ENCODE assay signal across 8 cellular contexts in genomic region chrX:71300495-71300894, GRCh38. TPM values are rescaled to one million over a fixed set of nuclear protein-coding genes. Genes with fewer than 3 reads are reported as not detected.
DNase-seq lines count a peak whose midpoint lies in the region; ATAC-seq, FAIRE-seq and TF ChIP-seq lines count a peak whose summit lies in the region.
"Not testable (repeated sequence)": the region's sequence is repeated elsewhere in the genome, so short reads cannot be mapped to it uniquely, and the experiment has no call there.

No MANE protein-coding gene starts in this region.

- not testable (repeated sequence) for H3K14ac ChIP-seq in IMR-90 (replicated peaks; ENCODE audit: low read depth, low read length); H1 (ENCODE audit: insufficient read length)

- not testable (repeated sequence) for H2BK20ac ChIP-seq in IMR-90 (ENCODE audit: low read depth, low read length); H1 (ENCODE audit: low read length)

- not testable (repeated sequence) for TF ChIP-seq RAD21 in IMR-90 (IDR thresholded peaks at IDR 0.05; ENCODE audit: low read length); GM12878 (IDR thresholded peaks at IDR 0.05; ENCODE audit: insufficient read depth, low read depth, low read length); H1 (IDR thresholded peaks at IDR 0.05 in 1 of 2, conservative IDR thresholded peaks at IDR 0.05 in 1 of 2; ENCODE audit: low read depth in 2 of 2, low read length in 2 of 2)

- POLR2A ChIA-PET in IMR-90 (lab: Charles Lee; ENCODE audit: unreplicated experiment), result not testable (repeated sequence)
- POLR2A ChIA-PET in GM12878 (lab: Charles Lee) (interaction anchor here (0.5 kb wide), 1 partner anchor 513 kb away, joined by 3 read pairs; no protein-coding TSS in a partner anchor), H1 (lab: Charles Lee; ENCODE audit: partially characterized antibody) (interaction anchor here (0.6 to 18.0 kb wide), 5 partner anchors 11 to 66 kb away, joined by 3 to 215 read pairs (median 4); partner anchors contain the start of genes NONO and TAF1)

- not testable (repeated sequence) for H3K23me2 ChIP-seq in H1 (ENCODE audit: low read depth, low read length)

- TF ChIP-seq POLR2A in GM12891 (IDR thresholded peaks at IDR 0.05; ENCODE audit: low read depth, low read length); IMR-90 (IDR thresholded peaks at IDR 0.05; ENCODE audit: low read depth, low read length); GM12878 (IDR thresholded peaks at IDR 0.05; ENCODE audit: low read depth, low read length); H1 (IDR thresholded peaks at IDR 0.05; ENCODE audit: control extremely low read depth in 1 of 2, low read depth in 2 of 2, low read length in 2 of 2): not testable (repeated sequence)

- H4K20me1 ChIP-seq in IMR-90 (ENCODE audit: insufficient read depth, low read length), result peaks cover 10% of the 10 kb centered on the region; the same call in 1 of the 2 replicates
- not testable (repeated sequence) for H4K20me1 ChIP-seq in GM12878 (ENCODE audit: control insufficient read depth, insufficient read depth); H1 (replicated peaks in 1 of 2; ENCODE audit: control insufficient read depth in 1 of 2, insufficient read depth in 2 of 2, low read length in 2 of 2)

- H3K4me1 ChIP-seq in IMR-90 (ENCODE audit: control insufficient read depth, insufficient read depth, low read length); GM12878 (ENCODE audit: control insufficient read depth, insufficient read depth, low read length); H1 (replicated peaks in 1 of 4; ENCODE audit: control insufficient read depth in 3 of 4, insufficient read depth in 4 of 4, low read length in 3 of 4); right cardiac atrium (ENCODE audit: control insufficient read depth, insufficient read depth, low read length): not testable (repeated sequence)

- not testable (repeated sequence) for H3K27me3 ChIP-seq in IMR-90 (ENCODE audit: control insufficient read depth, insufficient read depth, low read length); GM12878 (replicated peaks in 1 of 2; ENCODE audit: control insufficient read depth in 2 of 2, insufficient read depth in 2 of 2, low read length in 1 of 2); H1 (replicated peaks in 1 of 4; ENCODE audit: control insufficient read depth in 3 of 4, extremely low read depth in 1 of 4, insufficient read depth in 3 of 4, low read length in 3 of 4); right cardiac atrium (ENCODE audit: control insufficient read depth, insufficient read depth)

- H3K79me1 ChIP-seq in IMR-90 (ENCODE audit: low read depth in 1 of 2, low read length in 2 of 2), result peaks cover 12 to 19% of the 10 kb centered on the region in 2 experiments
- not testable (repeated sequence) for H3K79me1 ChIP-seq in H1 (ENCODE audit: low read depth, low read length)

- not testable (repeated sequence) for H3K4me3 ChIP-seq in IMR-90 (ENCODE audit: insufficient read depth, low read depth, low read length); GM12878; H1 (ENCODE audit: extremely low read depth in 1 of 4, insufficient read depth in 2 of 4, low read depth in 3 of 4, low read length in 4 of 4); right cardiac atrium (ENCODE audit: low read length)

- in situ Hi-C loops in IMR-90 (cut with MboI; ENCODE audit: low sequenced_read_pairs); GM12878 (cut with MboI): not testable (repeated sequence)

- not testable (repeated sequence) for H2AFZ ChIP-seq in IMR-90 (replicated peaks; ENCODE audit: low read length, poor library complexity); GM12878 (ENCODE audit: control insufficient read depth, low read depth, low read length); H1 (ENCODE audit: low read length)

- BruUV-seq in IMR-90 (replicated peaks; lab: Mats Ljungman, UMichigan) (TSS peak; percentile 96), GM12878 (replicated peaks; lab: Mats Ljungman, UMichigan) (TSS peak; percentile 85)

- H2BK5ac ChIP-seq in IMR-90 (ENCODE audit: low read depth, low read length, poor library complexity, severe bottlenecking); H1 (ENCODE audit: low read depth, low read length): not testable (repeated sequence)

- H2BK15ac ChIP-seq in IMR-90 (ENCODE audit: low read depth, low read length); H1 (ENCODE audit: low read length): not testable (repeated sequence)

- H2AK9ac ChIP-seq in IMR-90 (replicated peaks; ENCODE audit: low read depth, low read length, poor library complexity), result not testable (repeated sequence)

- peaks cover 34% of the 10 kb centered on the region for H3K36me3 ChIP-seq in IMR-90 (ENCODE audit: control insufficient read depth, insufficient read depth, low read length)
- not testable (repeated sequence) for H3K36me3 ChIP-seq in GM12878 (ENCODE audit: control insufficient read depth in 2 of 2, insufficient read depth in 2 of 2, low read length in 1 of 2)
- H3K36me3 ChIP-seq in H1 (ENCODE audit: control insufficient read depth in 2 of 4, insufficient read depth in 4 of 4, low read length in 3 of 4), result peaks cover 21 to 63% (median 44%) of the 10 kb centered on the region in 4 experiments

- CTCF ChIA-PET in IMR-90 (lab: Yijun Ruan, JAX); GM12878 (lab: Yijun Ruan, JAX); H1 (lab: Charles Lee; ENCODE audit: partially characterized antibody): not testable (repeated sequence)

- TF ChIP-seq CTCF in IMR-90 (conservative IDR thresholded peaks at IDR 0.05; ENCODE audit: low read depth, low read length); GM12878 (IDR thresholded peaks at IDR 0.05 in 2 of 3, conservative IDR thresholded peaks at IDR 0.05 in 1 of 3; ENCODE audit: control insufficient read depth in 2 of 3, extremely low read depth in 1 of 3, insufficient read depth in 1 of 3, low read depth in 3 of 3, low read length in 3 of 3); H1 (IDR thresholded peaks at IDR 0.05; ENCODE audit: control extremely low read depth in 1 of 3, insufficient read depth in 1 of 3, low read depth in 1 of 3, low read length in 3 of 3); nephron (IDR thresholded peaks at IDR 0.05; ENCODE audit: unreplicated experiment in 3 of 3): not testable (repeated sequence)

- not testable (repeated sequence) for H3K9ac ChIP-seq in IMR-90 (ENCODE audit: low read depth, low read length); GM12878 (ENCODE audit: control insufficient read depth, insufficient read depth, low read length); H1 (replicated peaks in 1 of 4; ENCODE audit: extremely low read depth in 1 of 4, low read depth in 3 of 4, low read length in 3 of 4)

- not testable (repeated sequence) for H3K4ac ChIP-seq in IMR-90 (ENCODE audit: low read depth, low read length); H1 (replicated peaks; ENCODE audit: insufficient read length, low read depth, low read length)

- not testable (repeated sequence) for H2AK5ac ChIP-seq in IMR-90 (ENCODE audit: low read depth, low read length); H1 (ENCODE audit: low read depth, low read length)

- not testable (repeated sequence) for H3K4me2 ChIP-seq in IMR-90 (ENCODE audit: low read depth, low read length); GM12878 (ENCODE audit: control insufficient read depth, insufficient read depth); H1 (ENCODE audit: insufficient read depth in 1 of 2, low read depth in 2 of 2, low read length in 2 of 2)

- H2BK12ac ChIP-seq in H1 (ENCODE audit: low read depth, low read length), result not testable (repeated sequence)

- not testable (repeated sequence) for H3K79me2 ChIP-seq in GM12878 (ENCODE audit: control insufficient read depth, insufficient read depth, low read length); H1 (ENCODE audit: control insufficient read depth in 1 of 2, insufficient read depth in 2 of 2, low read length in 2 of 2)

- intact Hi-C loops in IMR-90 (cut with micrococcal nuclease); activated CD4-positive, alpha-beta T cell treated with anti-CD3 and anti-CD28 coated beads, Interleukin-2, amount 10 ng/mL, durations not matched to agents 24 days and 14 days (cut with micrococcal nuclease); GM12878 (cut with micrococcal nuclease; ENCODE audit: unreplicated experiment); right cardiac atrium (cut with DNase I): not testable (repeated sequence)

- not testable (repeated sequence) for FAIRE-seq in GM12891 (lab: Jason Lieb, UNC); GM12878 (lab: Jason Lieb, UNC)
- FAIRE-seq in H1 (lab: Jason Lieb, UNC), result peak; percentile 88

- H3K27me3 Mint-ChIP-seq in activated CD4-positive, alpha-beta T cell treated with anti-CD3 and anti-CD28 coated beads, Interleukin-2, amount 10 ng/mL, durations not matched to agents 24 days and 14 days; nephron (ENCODE audit: low read depth); stimulated activated naive CD8-positive, alpha-beta T cell treated with anti-CD3 and anti-CD28 coated beads, Interleukin-15, Interleukin-2, amounts not matched to agents 100 ng/mL and 50 ng/mL, for 24 hours: not testable (repeated sequence)

- peaks cover 70% of the 10 kb centered on the region for H3K36me3 Mint-ChIP-seq in activated CD4-positive, alpha-beta T cell treated with anti-CD3 and anti-CD28 coated beads, Interleukin-2, amount 10 ng/mL, durations not matched to agents 24 days and 14 days (ENCODE audit: low read depth)
- peaks cover 81% of the 10 kb centered on the region for H3K36me3 Mint-ChIP-seq in nephron (ENCODE audit: low read depth)
- H3K36me3 Mint-ChIP-seq in stimulated activated naive CD8-positive, alpha-beta T cell treated with anti-CD3 and anti-CD28 coated beads, Interleukin-15, Interleukin-2, amounts not matched to agents 100 ng/mL and 50 ng/mL, for 24 hours (ENCODE audit: low read depth), result peaks cover 67% of the 10 kb centered on the region

- H3K4me3 Mint-ChIP-seq in activated CD4-positive, alpha-beta T cell treated with anti-CD3 and anti-CD28 coated beads, Interleukin-2, amount 10 ng/mL, durations not matched to agents 24 days and 14 days; nephron; stimulated activated naive CD8-positive, alpha-beta T cell treated with anti-CD3 and anti-CD28 coated beads, Interleukin-15, Interleukin-2, amounts not matched to agents 100 ng/mL and 50 ng/mL, for 24 hours: not testable (repeated sequence)

- H3K9me3 ChIP-seq in IMR-90 (ENCODE audit: control insufficient read depth, insufficient read depth, low read length); GM12878 (replicated peaks; ENCODE audit: control insufficient read depth, insufficient read depth, low read length); H1 (ENCODE audit: insufficient read depth in 2 of 2, low read depth in 1 of 2, low read length in 1 of 2); right cardiac atrium (ENCODE audit: control insufficient read depth, low read length): not testable (repeated sequence)

- not testable (repeated sequence) for ATAC-seq in IMR-90 (ENCODE audit: low read depth); GM12878; right cardiac atrium

- DNase-seq in GM12891 (ENCODE audit: insufficient read length, low spot score); IMR-90; activated CD4-positive, alpha-beta T cell treated with anti-CD3 and anti-CD28 coated beads, Interleukin-2, amount 10 ng/mL, durations not matched to agents 24 days and 14 days; GM12878 (ENCODE audit: low read depth, low spot score); H1 (ENCODE audit: low read depth in 1 of 2, low spot score in 2 of 2); right cardiac atrium: not testable (repeated sequence)

- H3K18ac ChIP-seq in IMR-90 (ENCODE audit: low read depth, low read length); H1 (ENCODE audit: extremely low read depth, low read length): not testable (repeated sequence)

- SMC1A ChIA-PET in GM12878 (lab: Charles Lee; ENCODE audit: uncharacterized antibody, unreplicated experiment), result not testable (repeated sequence)

- H4K8ac ChIP-seq in IMR-90 (ENCODE audit: low read depth in 2 of 2, low read length in 2 of 2); H1 (ENCODE audit: extremely low read depth, insufficient read depth, low read length): not testable (repeated sequence)

- dilution Hi-C loops in IMR-90 (cut with HindIII; ENCODE audit: low sequenced_read_pairs, unreplicated experiment), result not testable (repeated sequence)

- not testable (repeated sequence) for H4K91ac ChIP-seq in IMR-90 (ENCODE audit: insufficient read depth, low read depth, low read length); H1 (replicated peaks; ENCODE audit: insufficient read length, low read length)

- RAD21 ChIA-PET in GM12878 (lab: Charles Lee; ENCODE audit: unreplicated experiment), result not testable (repeated sequence)

- H2BK120ac ChIP-seq in IMR-90 (ENCODE audit: low read depth, low read length); H1 (replicated peaks; ENCODE audit: low read depth, low read length): not testable (repeated sequence)

- not testable (repeated sequence) for H3K9me1 ChIP-seq in IMR-90 (ENCODE audit: insufficient read depth, low read length)

- not testable (repeated sequence) for H3K27ac ChIP-seq in IMR-90 (ENCODE audit: insufficient read depth, low read length); GM12878 (ENCODE audit: control insufficient read depth, insufficient read depth); H1 (ENCODE audit: low read depth, low read length)
- H3K27ac ChIP-seq in right cardiac atrium (ENCODE audit: low read length), result peak overlapping the region; percentile 45

- H3K9me3 Mint-ChIP-seq in activated CD4-positive, alpha-beta T cell treated with anti-CD3 and anti-CD28 coated beads, Interleukin-2, amount 10 ng/mL, durations not matched to agents 24 days and 14 days; nephron; stimulated activated naive CD8-positive, alpha-beta T cell treated with anti-CD3 and anti-CD28 coated beads, Interleukin-15, Interleukin-2, amounts not matched to agents 100 ng/mL and 50 ng/mL, for 24 hours: not testable (repeated sequence)

- TF ChIP-seq EP300 in GM12878 (IDR thresholded peaks at IDR 0.05; ENCODE audit: borderline replicate concordance in 1 of 2, control insufficient read depth in 1 of 2, low read depth in 2 of 2, low read length in 2 of 2); H1 (IDR thresholded peaks at IDR 0.05; ENCODE audit: borderline replicate concordance in 1 of 2, low read depth in 2 of 2, low read length in 2 of 2): not testable (repeated sequence)

- not testable (repeated sequence) for H3K23ac ChIP-seq in IMR-90 (ENCODE audit: low read depth, low read length); H1 (ENCODE audit: insufficient read length)

- peaks cover 19% of the 10 kb centered on the region for H3K4me1 Mint-ChIP-seq in activated CD4-positive, alpha-beta T cell treated with anti-CD3 and anti-CD28 coated beads, Interleukin-2, amount 10 ng/mL, durations not matched to agents 24 days and 14 days
- H3K4me1 Mint-ChIP-seq in nephron, result peaks cover 15% of the 10 kb centered on the region
- H3K4me1 Mint-ChIP-seq in stimulated activated naive CD8-positive, alpha-beta T cell treated with anti-CD3 and anti-CD28 coated beads, Interleukin-15, Interleukin-2, amounts not matched to agents 100 ng/mL and 50 ng/mL, for 24 hours (ENCODE audit: low read depth), result peaks cover 24% of the 10 kb centered on the region

- not testable (repeated sequence) for H4K5ac ChIP-seq in IMR-90 (ENCODE audit: low read depth, low read length); H1 (ENCODE audit: insufficient read length, low read depth, low read length)

- H3K27ac Mint-ChIP-seq in activated CD4-positive, alpha-beta T cell treated with anti-CD3 and anti-CD28 coated beads, Interleukin-2, amount 10 ng/mL, durations not matched to agents 24 days and 14 days, result peak overlapping the region; percentile 57
- H3K27ac Mint-ChIP-seq in nephron, result peak overlapping the region in 2 of 3 experiments; percentile 88 to 89
- H3K27ac Mint-ChIP-seq in stimulated activated naive CD8-positive, alpha-beta T cell treated with anti-CD3 and anti-CD28 coated beads, Interleukin-15, Interleukin-2, amounts not matched to agents 100 ng/mL and 50 ng/mL, for 24 hours, result peak overlapping the region; percentile 23

- 57% methylated on average over 1 of the region's 7 CpGs; no CpG with 5 or more reads in 1 of the 2 experiments for WGBS in IMR-90 (ENCODE audit: extremely low coverage in 2 of 2, insufficient read length in 1 of 2), 2 experiments
- 63% methylated on average over 7 of the region's 7 CpGs for WGBS in GM12878 (ENCODE audit: insufficient coverage, insufficient replicate concordance, low lambda C conversion rate, missing lambda C conversion rate)
- WGBS in H1 (ENCODE audit: extremely low coverage in 1 of 2, insufficient coverage in 1 of 2, insufficient read length in 1 of 2, insufficient replicate concordance in 2 of 2, low coverage in 1 of 2, low lambda C conversion rate in 2 of 2, missing lambda C conversion rate in 1 of 2), 2 experiments, result 100% methylated on average over 3 of the region's 7 CpGs; no CpG with 5 or more reads in 1 of the 2 experiments
- 76% methylated on average over 7 of the region's 7 CpGs for WGBS in right cardiac atrium

- H3K56ac ChIP-seq in IMR-90 (ENCODE audit: extremely low read depth, insufficient read depth, low read length); H1 (replicated peaks; ENCODE audit: insufficient read length, low read depth, low read length): not testable (repeated sequence)

RNA-seq across cellular contexts. Expression of gene ITGB1BP2, which starts 1.1 kb away (rescaled TPM):
- polyA plus RNA-seq in GM12891 (2012; ENCODE audit: low read depth, missing spikeins), result 1.9 TPM
- 1.7 and 3.0 TPM in 2 replicates for total RNA-seq in IMR-90 (2012; rRNA removed)
- polyA plus RNA-seq in IMR-90 (2012; rRNA removed), result 3.0 and 3.5 TPM in 2 replicates
- 1.0 and 2.5 TPM in 2 replicates for polyA plus RNA-seq in IMR-90 (2012; cell fraction: cytosol; rRNA removed)
- polyA plus RNA-seq in IMR-90 (2012; cell fraction: nucleus; rRNA removed; ENCODE audit: low replicate concordance), result 4.8 and 9.0 TPM in 2 replicates
- 6.4 and 7.3 TPM in 2 replicates for total RNA-seq in activated CD4-positive, alpha-beta T cell treated with anti-CD3 and anti-CD28 coated beads, Interleukin-2, amount 10 ng/mL, durations not matched to agents 24 days and 14 days
- 16.3 and 21.8 TPM in 2 replicates for total RNA-seq in GM12878 (2013; cell fraction: nucleolus; rRNA removed)
- 2.1 and 2.3 TPM in 2 replicates for total RNA-seq in GM12878 (2014; rRNA removed)
- total RNA-seq in GM12878 (2014; rRNA removed; fragmentation: Illumina TruSeq; extraction: Trizol), result 1.8 TPM in 2 replicates
- 2.0 and 2.2 TPM in 2 replicates for total RNA-seq in GM12878 (2021)
- polyA plus RNA-seq in GM12878 (2011; ENCODE audit: low read depth), result 1.8 TPM
- 2.9 and 3.3 TPM in 2 replicates for polyA plus RNA-seq in GM12878 (2011; rRNA removed)
- polyA plus RNA-seq in GM12878 (2011; cell fraction: cytosol; rRNA removed), result 1.8 and 1.9 TPM in 2 replicates
- 18.5 and 22.1 TPM in 2 replicates for polyA plus RNA-seq in GM12878 (2011; cell fraction: nucleus; rRNA removed)
- 1.6 and 2.3 TPM in 2 replicates for polyA plus RNA-seq in GM12878 (2012)
- polyA plus RNA-seq in GM12878 (2014; fragmentation: Illumina TruSeq; extraction: Trizol), result 1.0 and 1.6 TPM in 2 replicates
- 1 to 10 TPM in 1 of 2 experiments, under 1 TPM in 1; 0.50 to 1.3 TPM for polyA plus RNA-seq in GM12878 (2014; fragmentation: Nextera tagmentation; extraction: Ambion mirVana)
- 2.3 and 3.1 TPM in 2 replicates for polyA plus RNA-seq in GM12878 (2014; rRNA removed)
- under 1 TPM; 0.55 to 0.82 TPM for polyA plus RNA-seq in GM12878 (2016; fragmentation: Nextera tagmentation; extraction: Ambion mirVana)
- 5.6 and 6.7 TPM in 2 replicates for polyA minus RNA-seq in GM12878 (2011; rRNA and poly(A)+ RNA removed)
- 0.83 TPM in 1 of 2 replicates, not detected in the other for polyA minus RNA-seq in GM12878 (2011; cell fraction: cytosol; rRNA and poly(A)+ RNA removed)
- polyA minus RNA-seq in GM12878 (2011; cell fraction: nucleus; rRNA and poly(A)+ RNA removed), result 5.2 and 15.5 TPM in 2 replicates
- total RNA-seq in H1 (2021; fragmentation: NEBNext Ultra II Directional; extraction: Animal tissue kit (Norgen Biotek cat#: 25700)), result 5.1 and 5.2 TPM in 2 replicates
- 2.6 and 2.9 TPM in 2 replicates for polyA plus RNA-seq in H1 (2011; rRNA removed)
- 4.1 TPM for polyA plus RNA-seq in H1 (2011; cell fraction: cytosol; rRNA removed)
- 19.1 TPM for polyA plus RNA-seq in H1 (2011; cell fraction: nucleus; rRNA removed)
- 3.9 to 6.2 TPM (median 4.3 TPM) in 4 replicates for polyA plus RNA-seq in H1 (2012, experiment 1 of 2)
- polyA plus RNA-seq in H1 (2012, experiment 2 of 2), result 0.56 TPM
- polyA plus RNA-seq in H1 (2013, experiment 1 of 2), result 1.5 TPM
- 1.5 TPM for polyA plus RNA-seq in H1 (2013, experiment 2 of 2)
- polyA minus RNA-seq in H1 (2011; rRNA and poly(A)+ RNA removed), result 7.8 and 9.5 TPM in 2 replicates
- 1.3 TPM for polyA minus RNA-seq in H1 (2011; cell fraction: cytosol; rRNA and poly(A)+ RNA removed)
- polyA minus RNA-seq in H1 (2011; cell fraction: nucleus; rRNA and poly(A)+ RNA removed), result 12.3 TPM
- 100 to 1,000 TPM; 113 to 174 (median 125) TPM for total RNA-seq in right cardiac atrium
- polyA plus RNA-seq in right cardiac atrium, result 186 TPM

RNA-seq across cellular contexts. Expression of gene NONO, which starts 17.1 kb away (rescaled TPM):
- polyA plus RNA-seq in GM12891 (2012; ENCODE audit: low read depth, missing spikeins), result 244 TPM
- total RNA-seq in IMR-90 (2012; rRNA removed), result 444 and 609 TPM in 2 replicates
- polyA plus RNA-seq in IMR-90 (2012; rRNA removed), result 199 and 308 TPM in 2 replicates
- polyA plus RNA-seq in IMR-90 (2012; cell fraction: cytosol; rRNA removed), result 80.7 and 118 TPM in 2 replicates
- 119 and 311 TPM in 2 replicates for polyA plus RNA-seq in IMR-90 (2012; cell fraction: nucleus; rRNA removed; ENCODE audit: low replicate concordance)
- 580 and 605 TPM in 2 replicates for total RNA-seq in activated CD4-positive, alpha-beta T cell treated with anti-CD3 and anti-CD28 coated beads, Interleukin-2, amount 10 ng/mL, durations not matched to agents 24 days and 14 days
- 394 and 421 TPM in 2 replicates for total RNA-seq in GM12878 (2013; cell fraction: nucleolus; rRNA removed)
- total RNA-seq in GM12878 (2014; rRNA removed), result 376 and 404 TPM in 2 replicates
- total RNA-seq in GM12878 (2014; rRNA removed; fragmentation: Illumina TruSeq; extraction: Trizol), result 418 and 433 TPM in 2 replicates
- total RNA-seq in GM12878 (2021), result 395 and 417 TPM in 2 replicates
- 222 TPM for polyA plus RNA-seq in GM12878 (2011; ENCODE audit: low read depth)
- polyA plus RNA-seq in GM12878 (2011; rRNA removed), result 329 and 505 TPM in 2 replicates
- 404 and 494 TPM in 2 replicates for polyA plus RNA-seq in GM12878 (2011; cell fraction: cytosol; rRNA removed)
- 466 and 564 TPM in 2 replicates for polyA plus RNA-seq in GM12878 (2011; cell fraction: nucleus; rRNA removed)
- 264 and 294 TPM in 2 replicates for polyA plus RNA-seq in GM12878 (2012)
- 484 and 509 TPM in 2 replicates for polyA plus RNA-seq in GM12878 (2014; fragmentation: Illumina TruSeq; extraction: Trizol)
- 100 to 1,000 TPM; 206 to 359 TPM for polyA plus RNA-seq in GM12878 (2014; fragmentation: Nextera tagmentation; extraction: Ambion mirVana)
- 312 and 313 TPM in 2 replicates for polyA plus RNA-seq in GM12878 (2014; rRNA removed)
- 100 to 1,000 TPM; 350 to 371 TPM for polyA plus RNA-seq in GM12878 (2016; fragmentation: Nextera tagmentation; extraction: Ambion mirVana)
- 304 and 385 TPM in 2 replicates for polyA minus RNA-seq in GM12878 (2011; rRNA and poly(A)+ RNA removed)
- 130 and 170 TPM in 2 replicates for polyA minus RNA-seq in GM12878 (2011; cell fraction: cytosol; rRNA and poly(A)+ RNA removed)
- 66.3 and 122 TPM in 2 replicates for polyA minus RNA-seq in GM12878 (2011; cell fraction: nucleus; rRNA and poly(A)+ RNA removed)
- total RNA-seq in H1 (2021; fragmentation: NEBNext Ultra II Directional; extraction: Animal tissue kit (Norgen Biotek cat#: 25700)), result 728 and 778 TPM in 2 replicates
- polyA plus RNA-seq in H1 (2011; rRNA removed), result 641 and 784 TPM in 2 replicates
- polyA plus RNA-seq in H1 (2011; cell fraction: cytosol; rRNA removed), result 440 TPM
- polyA plus RNA-seq in H1 (2011; cell fraction: nucleus; rRNA removed), result 1,046 TPM
- 700 to 786 TPM (median 753 TPM) in 4 replicates for polyA plus RNA-seq in H1 (2012, experiment 1 of 2)
- polyA plus RNA-seq in H1 (2012, experiment 2 of 2), result 178 TPM
- polyA plus RNA-seq in H1 (2013, experiment 1 of 2), result 489 TPM
- 459 TPM for polyA plus RNA-seq in H1 (2013, experiment 2 of 2)
- 670 and 754 TPM in 2 replicates for polyA minus RNA-seq in H1 (2011; rRNA and poly(A)+ RNA removed)
- 360 TPM for polyA minus RNA-seq in H1 (2011; cell fraction: cytosol; rRNA and poly(A)+ RNA removed)
- 353 TPM for polyA minus RNA-seq in H1 (2011; cell fraction: nucleus; rRNA and poly(A)+ RNA removed)
- total RNA-seq in right cardiac atrium, result 100 to 1,000 TPM; 124 to 157 (median 135) TPM
- 61.9 TPM for polyA plus RNA-seq in right cardiac atrium

RNA-seq across cellular contexts. Expression of gene ZMYM3, which starts 46.6 kb away (rescaled TPM):
- polyA plus RNA-seq in GM12891 (2012; ENCODE audit: low read depth, missing spikeins), result 15.8 TPM
- total RNA-seq in IMR-90 (2012; rRNA removed), result 8.3 and 10.0 TPM in 2 replicates
- 26.0 and 28.1 TPM in 2 replicates for polyA plus RNA-seq in IMR-90 (2012; rRNA removed)
- polyA plus RNA-seq in IMR-90 (2012; cell fraction: cytosol; rRNA removed), result 13.7 and 18.7 TPM in 2 replicates
- polyA plus RNA-seq in IMR-90 (2012; cell fraction: nucleus; rRNA removed; ENCODE audit: low replicate concordance), result 45.6 and 54.8 TPM in 2 replicates
- total RNA-seq in activated CD4-positive, alpha-beta T cell treated with anti-CD3 and anti-CD28 coated beads, Interleukin-2, amount 10 ng/mL, durations not matched to agents 24 days and 14 days, result 16.9 and 20.1 TPM in 2 replicates
- 51.1 and 53.3 TPM in 2 replicates for total RNA-seq in GM12878 (2013; cell fraction: nucleolus; rRNA removed)
- total RNA-seq in GM12878 (2014; rRNA removed), result 12.6 and 14.5 TPM in 2 replicates
- 9.9 and 10.1 TPM in 2 replicates for total RNA-seq in GM12878 (2014; rRNA removed; fragmentation: Illumina TruSeq; extraction: Trizol)
- total RNA-seq in GM12878 (2021), result 27.4 and 28.1 TPM in 2 replicates
- polyA plus RNA-seq in GM12878 (2011; ENCODE audit: low read depth), result 13.6 TPM
- polyA plus RNA-seq in GM12878 (2011; rRNA removed), result 9.0 and 19.6 TPM in 2 replicates
- polyA plus RNA-seq in GM12878 (2011; cell fraction: cytosol; rRNA removed), result 22.3 and 26.0 TPM in 2 replicates
- 80.6 and 110 TPM in 2 replicates for polyA plus RNA-seq in GM12878 (2011; cell fraction: nucleus; rRNA removed)
- polyA plus RNA-seq in GM12878 (2012), result 18.0 and 22.7 TPM in 2 replicates
- 18.6 and 20.3 TPM in 2 replicates for polyA plus RNA-seq in GM12878 (2014; fragmentation: Illumina TruSeq; extraction: Trizol)
- polyA plus RNA-seq in GM12878 (2014; fragmentation: Nextera tagmentation; extraction: Ambion mirVana), result 1 to 10 TPM; 2.3 to 5.1 TPM
- polyA plus RNA-seq in GM12878 (2014; rRNA removed), result 19.8 and 20.0 TPM in 2 replicates
- 1 to 10 TPM; 9.6 to 10.0 TPM for polyA plus RNA-seq in GM12878 (2016; fragmentation: Nextera tagmentation; extraction: Ambion mirVana)
- 23.0 and 27.0 TPM in 2 replicates for polyA minus RNA-seq in GM12878 (2011; rRNA and poly(A)+ RNA removed)
- 14.2 and 15.6 TPM in 2 replicates for polyA minus RNA-seq in GM12878 (2011; cell fraction: cytosol; rRNA and poly(A)+ RNA removed)
- 22.5 and 27.5 TPM in 2 replicates for polyA minus RNA-seq in GM12878 (2011; cell fraction: nucleus; rRNA and poly(A)+ RNA removed)
- total RNA-seq in H1 (2021; fragmentation: NEBNext Ultra II Directional; extraction: Animal tissue kit (Norgen Biotek cat#: 25700)), result 82.0 and 86.4 TPM in 2 replicates
- 56.7 and 79.2 TPM in 2 replicates for polyA plus RNA-seq in H1 (2011; rRNA removed)
- polyA plus RNA-seq in H1 (2011; cell fraction: cytosol; rRNA removed), result 55.3 TPM
- polyA plus RNA-seq in H1 (2011; cell fraction: nucleus; rRNA removed), result 179 TPM
- polyA plus RNA-seq in H1 (2012, experiment 1 of 2), result 64.8 to 71.3 TPM (median 70.1 TPM) in 4 replicates
- 54.6 TPM for polyA plus RNA-seq in H1 (2012, experiment 2 of 2)
- 42.3 TPM for polyA plus RNA-seq in H1 (2013, experiment 1 of 2)
- polyA plus RNA-seq in H1 (2013, experiment 2 of 2), result 36.4 TPM
- 105 and 113 TPM in 2 replicates for polyA minus RNA-seq in H1 (2011; rRNA and poly(A)+ RNA removed)
- 68.3 TPM for polyA minus RNA-seq in H1 (2011; cell fraction: cytosol; rRNA and poly(A)+ RNA removed)
- polyA minus RNA-seq in H1 (2011; cell fraction: nucleus; rRNA and poly(A)+ RNA removed), result 65.1 TPM
- 10 to 100 TPM; 13.0 to 24.2 (median 18.4) TPM for total RNA-seq in right cardiac atrium
- 6.9 TPM for polyA plus RNA-seq in right cardiac atrium

Comparison
In these comparisons a context has a peak if more than half of its experiments do, and no peak if none do; other contexts are left out.
1. H3K27ac Mint-ChIP-seq: peak in every context shown above with its lines; median percentile 88 in nephron; 57 in activated CD4-positive, alpha-beta T cell treated with anti-CD3 and anti-CD28 coated beads, Interleukin-2, amount 10 ng/mL, durations not matched to agents 24 days and 14 days; 23 in stimulated activated naive CD8-positive, alpha-beta T cell treated with anti-CD3 and anti-CD28 coated beads, Interleukin-15, Interleukin-2, amounts not matched to agents 100 ng/mL and 50 ng/mL, for 24 hours.
2. RNA of gene ITGB1BP2, which starts 1.1 kb away (total RNA-seq): 113 to 174 TPM in right cardiac atrium; 6.4 to 7.3 TPM in activated CD4-positive, alpha-beta T cell treated with anti-CD3 and anti-CD28 coated beads, Interleukin-2, amount 10 ng/mL, durations not matched to agents 24 days and 14 days, 5.1 to 5.2 TPM in H1, 1.7 to 3.0 TPM in IMR-90 and 1.8 to 21.8 TPM in GM12878; every median in the first group is over 4 times any median in the second.